1 cellular context compared by ENCODE assay signal in the genomic region with DNA sequence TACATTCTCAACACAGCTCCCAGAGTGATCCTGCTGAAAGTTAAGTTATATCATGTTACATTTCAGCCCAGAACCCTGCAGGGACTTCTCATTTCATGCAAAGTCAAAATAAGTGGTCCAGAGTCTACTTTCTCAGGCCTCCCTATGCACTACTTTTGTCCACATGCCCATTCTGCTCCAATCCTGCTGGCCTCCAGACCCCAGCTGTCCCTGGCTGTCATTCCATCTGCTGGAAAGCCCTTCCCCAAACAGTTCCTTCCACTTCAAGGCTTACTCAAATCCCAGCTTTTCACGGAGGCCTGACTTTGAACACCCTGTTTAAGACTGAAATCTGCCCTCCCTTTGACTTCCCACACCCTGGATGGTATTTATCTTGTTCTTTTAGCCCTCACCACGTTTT.
TF ChIP-seq lines count a peak whose summit lies in the region.

No MANE protein-coding gene starts in this region.

TF ChIP-seq in WTC11, 78 proteins besides CTCF, POLR2A, EP300 and RAD21 (continued from another document):
- TF ChIP-seq, protein P1, sequence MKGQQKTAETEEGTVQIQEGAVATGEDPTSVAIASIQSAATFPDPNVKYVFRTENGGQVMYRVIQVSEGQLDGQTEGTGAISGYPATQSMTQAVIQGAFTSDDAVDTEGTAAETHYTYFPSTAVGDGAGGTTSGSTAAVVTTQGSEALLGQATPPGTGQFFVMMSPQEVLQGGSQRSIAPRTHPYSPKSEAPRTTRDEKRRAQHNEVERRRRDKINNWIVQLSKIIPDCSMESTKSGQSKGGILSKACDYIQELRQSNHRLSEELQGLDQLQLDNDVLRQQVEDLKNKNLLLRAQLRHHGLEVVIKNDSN (CRISPR knock-in tag; IDR thresholded peaks at IDR 0.05) = no peak
- TF ChIP-seq, protein P2, sequence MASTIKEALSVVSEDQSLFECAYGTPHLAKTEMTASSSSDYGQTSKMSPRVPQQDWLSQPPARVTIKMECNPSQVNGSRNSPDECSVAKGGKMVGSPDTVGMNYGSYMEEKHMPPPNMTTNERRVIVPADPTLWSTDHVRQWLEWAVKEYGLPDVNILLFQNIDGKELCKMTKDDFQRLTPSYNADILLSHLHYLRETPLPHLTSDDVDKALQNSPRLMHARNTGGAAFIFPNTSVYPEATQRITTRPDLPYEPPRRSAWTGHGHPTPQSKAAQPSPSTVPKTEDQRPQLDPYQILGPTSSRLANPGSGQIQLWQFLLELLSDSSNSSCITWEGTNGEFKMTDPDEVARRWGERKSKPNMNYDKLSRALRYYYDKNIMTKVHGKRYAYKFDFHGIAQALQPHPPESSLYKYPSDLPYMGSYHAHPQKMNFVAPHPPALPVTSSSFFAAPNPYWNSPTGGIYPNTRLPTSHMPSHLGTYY (CRISPR knock-in tag; IDR thresholded peaks at IDR 0.05) = no peak
- TF ChIP-seq ZNF263 (CRISPR knock-in tag; IDR thresholded peaks at IDR 0.05; ENCODE audit: low read depth) (no peak), RORB (CRISPR knock-in tag; IDR thresholded peaks at IDR 0.05) (no peak), NR3C1 (CRISPR knock-in tag; conservative IDR thresholded peaks at IDR 0.05; ENCODE audit: low read depth) (no peak), TEAD1 (CRISPR knock-in tag; IDR thresholded peaks at IDR 0.05) (no peak), JUN (CRISPR knock-in tag; IDR thresholded peaks at IDR 0.05) (no peak), GTF2I (CRISPR knock-in tag; conservative IDR thresholded peaks at IDR 0.05) (no peak), KAT7 (CRISPR knock-in tag; IDR thresholded peaks at IDR 0.05; ENCODE audit: borderline replicate concordance) (no peak), SP1 (CRISPR knock-in tag; conservative IDR thresholded peaks at IDR 0.05) (no peak)
- TF ChIP-seq, protein P3, sequence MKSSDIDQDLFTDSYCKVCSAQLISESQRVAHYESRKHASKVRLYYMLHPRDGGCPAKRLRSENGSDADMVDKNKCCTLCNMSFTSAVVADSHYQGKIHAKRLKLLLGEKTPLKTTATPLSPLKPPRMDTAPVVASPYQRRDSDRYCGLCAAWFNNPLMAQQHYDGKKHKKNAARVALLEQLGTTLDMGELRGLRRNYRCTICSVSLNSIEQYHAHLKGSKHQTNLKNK (CRISPR knock-in tag; IDR thresholded peaks at IDR 0.05) = no peak
- TF ChIP-seq, protein P4, sequence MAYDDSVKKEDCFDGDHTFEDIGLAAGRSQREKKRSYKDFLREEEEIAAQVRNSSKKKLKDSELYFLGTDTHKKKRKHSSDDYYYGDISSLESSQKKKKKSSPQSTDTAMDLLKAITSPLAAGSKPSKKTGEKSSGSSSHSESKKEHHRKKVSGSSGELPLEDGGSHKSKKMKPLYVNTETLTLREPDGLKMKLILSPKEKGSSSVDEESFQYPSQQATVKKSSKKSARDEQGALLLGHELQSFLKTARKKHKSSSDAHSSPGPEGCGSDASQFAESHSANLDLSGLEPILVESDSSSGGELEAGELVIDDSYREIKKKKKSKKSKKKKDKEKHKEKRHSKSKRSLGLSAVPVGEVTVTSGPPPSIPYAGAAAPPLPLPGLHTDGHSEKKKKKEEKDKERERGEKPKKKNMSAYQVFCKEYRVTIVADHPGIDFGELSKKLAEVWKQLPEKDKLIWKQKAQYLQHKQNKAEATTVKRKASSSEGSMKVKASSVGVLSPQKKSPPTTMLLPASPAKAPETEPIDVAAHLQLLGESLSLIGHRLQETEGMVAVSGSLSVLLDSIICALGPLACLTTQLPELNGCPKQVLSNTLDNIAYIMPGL (CRISPR knock-in tag; IDR thresholded peaks at IDR 0.05) = no peak
- TF ChIP-seq, protein P5, sequence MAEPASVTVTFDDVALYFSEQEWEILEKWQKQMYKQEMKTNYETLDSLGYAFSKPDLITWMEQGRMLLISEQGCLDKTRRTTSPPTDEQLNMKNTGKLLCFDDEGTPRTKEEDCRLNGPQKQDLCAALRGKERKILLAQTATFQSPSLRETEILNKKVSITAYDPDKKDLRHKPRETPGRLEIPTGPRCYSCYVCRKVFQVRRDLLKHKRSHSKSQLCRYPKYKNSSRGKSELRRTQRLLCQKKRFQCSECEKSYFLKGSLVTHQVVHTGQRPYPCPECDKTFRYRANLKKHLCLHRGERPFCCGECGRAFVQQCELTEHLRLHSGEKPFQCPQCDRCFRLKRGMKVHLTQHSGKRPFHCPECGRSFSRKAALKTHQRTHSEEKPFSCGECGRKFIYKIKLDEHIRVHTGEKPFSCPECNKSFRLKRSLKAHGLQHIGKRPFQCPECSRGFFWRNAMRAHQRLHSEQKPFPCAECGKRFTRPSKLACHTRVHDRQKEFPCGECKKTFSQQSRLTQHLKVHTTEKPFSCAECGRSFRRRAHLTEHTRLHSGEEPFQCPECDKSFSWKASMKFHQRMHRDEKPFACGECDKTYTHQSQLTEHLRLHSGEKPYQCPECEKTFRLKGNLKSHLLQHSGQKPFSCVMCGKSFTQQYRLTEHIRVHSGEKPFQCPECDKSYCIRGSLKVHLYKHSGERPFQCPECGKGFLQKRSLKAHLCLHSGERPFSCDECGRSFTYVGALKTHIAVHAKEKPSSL (CRISPR knock-in tag; conservative IDR thresholded peaks at IDR 0.05) = no peak
